ENCODE assay signal across 1 cellular context in the genomic region with DNA sequence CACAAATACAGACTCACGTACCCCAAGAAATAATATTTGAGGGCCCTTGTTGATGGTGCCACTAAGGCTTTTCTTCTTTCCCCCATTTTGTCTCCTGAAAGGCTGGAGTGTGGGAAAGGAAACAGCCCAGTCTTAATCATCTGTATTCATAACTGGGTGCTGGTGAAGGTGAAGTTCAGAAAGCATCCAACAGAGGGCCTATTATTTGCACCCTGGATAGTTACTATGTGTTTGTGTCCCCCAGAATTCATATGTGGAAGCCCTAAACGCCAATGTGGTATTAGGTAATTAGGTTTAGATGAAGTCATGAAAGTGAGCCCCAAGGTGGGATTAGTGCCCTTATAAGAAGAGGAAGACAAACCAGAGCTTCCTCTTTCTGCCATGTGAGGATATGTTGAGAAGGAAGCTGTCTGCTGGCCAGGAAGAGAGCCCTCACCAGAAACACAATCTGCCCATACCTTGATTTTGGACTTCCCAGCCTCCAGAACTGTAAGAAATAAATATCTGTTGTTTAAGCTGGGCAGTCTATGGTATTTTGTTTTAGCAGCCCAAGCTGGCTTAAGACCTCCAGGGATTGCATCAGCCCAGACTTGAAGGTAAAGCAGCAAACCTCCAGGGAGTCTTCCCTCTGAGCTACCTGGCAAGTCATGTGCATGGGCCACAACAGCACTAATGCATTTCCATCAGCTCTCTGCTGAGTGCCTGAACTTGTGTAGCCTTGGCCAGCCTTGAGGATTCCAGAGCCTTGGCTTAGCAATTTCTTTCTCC.
A peak's percentile ranks its signal among the peaks of the same experiment; 100 is the strongest.
TF ChIP-seq lines count a peak whose summit lies in the region.

No MANE protein-coding gene starts in this region.

TF ChIP-seq in HEK293, 187 proteins besides CTCF, POLR2A, EP300 and RAD21 (continued from another document):
- TF ChIP-seq ATF2 (tag by site-specific recombination; IDR thresholded peaks at IDR 0.05; ENCODE audit: low read depth) (0 out of 2 replicates have a peak, but pooled peaks have one; percentile 23), ZBTB8A (tag by site-specific recombination; IDR thresholded peaks at IDR 0.05) (no peak)
TF ChIP-seq in HEK293: peak in this region for 5.
